ENCODE assay signal across 26 cellular contexts in the genomic region with DNA sequence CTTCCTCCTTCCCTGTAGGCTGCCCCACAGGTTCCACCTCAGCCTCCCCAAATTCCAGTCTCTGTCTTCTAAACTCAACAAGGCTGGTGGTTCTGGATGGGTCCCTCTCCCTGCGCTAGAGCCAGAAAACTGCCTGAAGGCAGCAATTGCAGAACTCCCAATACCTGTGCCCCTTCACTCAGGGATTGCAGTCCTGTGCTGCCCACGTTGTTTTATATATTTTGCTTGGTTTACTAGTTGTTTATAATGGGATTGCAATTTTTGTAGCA. TPM values are rescaled to one million over a fixed set of nuclear protein-coding genes. Genes with fewer than 3 reads are reported as not detected.
DNase-seq lines count a peak whose midpoint lies in the region; ATAC-seq, FAIRE-seq and TF ChIP-seq lines count a peak whose summit lies in the region.
"Had no signal": no experiment of that assay in that cellular context is flagged by ENCODE, and none has a peak within 500 bp of the region (broad histone marks: within the 10 kb centered on the region; RNA-seq: fewer than 3 reads in every experiment).

No MANE protein-coding gene starts in this region.

- no peaks in the 10 kb centered on the region for H3K9me3 ChIP-seq in HEK293 (ENCODE audit: control insufficient read depth, insufficient read depth, low read depth, low read length)
- H3K9me3 ChIP-seq in mammary epithelial cell (replicated peaks; ENCODE audit: insufficient read depth, low read length): no peaks in the 10 kb centered on the region
- H3K9me3 ChIP-seq in keratinocyte (ENCODE audit: control insufficient read depth, low read depth, low read length): no peaks in the 10 kb centered on the region
- H3K9me3 ChIP-seq in suprapubic skin: no peaks in the 10 kb centered on the region
- H3K9me3 ChIP-seq: Peyer's patch, SJSA1 had no signal

- dilution Hi-C loops in mammary epithelial cell (cut with HindIII; ENCODE audit: low sequenced_read_pairs): no loop called here
- dilution Hi-C loops in keratinocyte (cut with MboI; ENCODE audit: extremely low pct_ligation_motif_present, low sequenced_read_pairs): no loop called here

- no peak overlapping the region for H3K9ac ChIP-seq in mammary epithelial cell (ENCODE audit: insufficient read depth, low read length)
- H3K9ac ChIP-seq in keratinocyte (ENCODE audit: control insufficient read depth, extremely low read depth, insufficient read depth, low read length): peak overlapping the region; percentile 14
- H3K9ac ChIP-seq: BLaER1 treated with 17β-estradiol and CSF1 and Interleukin-3, amounts not matched to agents 10 nM and 100 nM; KMS-11 had no signal

- H3K9me1 ChIP-seq in keratinocyte (ENCODE audit: control insufficient read depth, extremely low read depth, insufficient read depth, low read length): no peaks in the 10 kb centered on the region

- no peak for FAIRE-seq in keratinocyte (lab: Jason Lieb, UNC)
- FAIRE-seq in HTR-8/SVneo (lab: Jason Lieb, UNC): no peak
- FAIRE-seq: G401.6, GM18507, H1 had no signal

- H4K20me1 ChIP-seq in mammary epithelial cell (ENCODE audit: insufficient read depth, low read length): no peaks in the 10 kb centered on the region
- no peaks in the 10 kb centered on the region for H4K20me1 ChIP-seq in keratinocyte (ENCODE audit: control insufficient read depth, extremely low read depth, insufficient read depth, low read length)
- H4K20me1 ChIP-seq: BLaER1 treated with 17β-estradiol and CSF1 and Interleukin-3, amounts not matched to agents 10 nM and 100 nM had no signal

- ATAC-seq in HG02588 (IDR thresholded peaks at IDR 0.05; ENCODE audit: unreplicated experiment): no peak
- no peak for ATAC-seq in HG02973 (IDR thresholded peaks at IDR 0.05; ENCODE audit: unreplicated experiment)
- ATAC-seq: Right ventricle myocardium inferior had no signal

- peak overlapping the region; percentile 34; the same call in 1 of the 2 replicates for H3K27ac ChIP-seq in HEK293 (ENCODE audit: extremely low read depth, low read depth, low read length)
- H3K27ac ChIP-seq in mammary epithelial cell (ENCODE audit: insufficient read depth, low read depth, low read length): peak overlapping the region; percentile 47
- H3K27ac ChIP-seq in keratinocyte (ENCODE audit: control insufficient read depth, insufficient read depth, low read length): peak overlapping the region; percentile 74
- peak overlapping the region; percentile 18 for H3K27ac ChIP-seq in suprapubic skin
- H3K27ac ChIP-seq: BLaER1 treated with 17β-estradiol and CSF1 and Interleukin-3, amounts not matched to agents 10 nM and 100 nM; KMS-11; Peyer's patch; SJSA1 had no signal

- TF ChIP-seq CTCF in HEK293 (tag by site-specific recombination; IDR thresholded peaks at IDR 0.05): no peak
- TF ChIP-seq CTCF in mammary epithelial cell (conservative IDR thresholded peaks at IDR 0.05 in 1 of 2, IDR thresholded peaks at IDR 0.05 in 1 of 2; ENCODE audit: extremely low read depth in 1 of 2, insufficient read depth in 1 of 2, low read depth in 1 of 2, low read length in 2 of 2): no peak
- no peak for TF ChIP-seq CTCF in keratinocyte (optimal IDR thresholded peaks at IDR 0.05 in 1 of 3, IDR thresholded peaks at IDR 0.05 in 1 of 3, conservative IDR thresholded peaks at IDR 0.05 in 1 of 3; ENCODE audit: extremely low read depth in 1 of 3, insufficient read depth in 2 of 3, low read length in 3 of 3)
- TF ChIP-seq CTCF in suprapubic skin (IDR thresholded peaks at IDR 0.05): no peak

- TF ChIP-seq POLR2A in suprapubic skin (IDR thresholded peaks at IDR 0.05): no peak

- H3K36me3 ChIP-seq in HEK293 (ENCODE audit: control insufficient read depth in 2 of 2, insufficient read depth in 1 of 2, low read length in 2 of 2) (no peaks in the 10 kb centered on the region), mammary epithelial cell (ENCODE audit: insufficient read depth, low read length) (no peaks in the 10 kb centered on the region), keratinocyte (ENCODE audit: control insufficient read depth in 2 of 2, extremely low read depth in 1 of 2, insufficient read depth in 2 of 2, low read length in 2 of 2) (no peaks in the 10 kb centered on the region), suprapubic skin (no peaks in the 10 kb centered on the region)
- H3K36me3 ChIP-seq: BLaER1 treated with 17β-estradiol and CSF1 and Interleukin-3, amounts not matched to agents 10 nM and 100 nM; Peyer's patch; SJSA1 had no signal

- H3K27me3 ChIP-seq in mammary epithelial cell (ENCODE audit: insufficient read depth, low read length) (no peaks in the 10 kb centered on the region), keratinocyte (ENCODE audit: control insufficient read depth, extremely low read depth, insufficient read depth, low read length) (no peaks in the 10 kb centered on the region), suprapubic skin (no peaks in the 10 kb centered on the region)
- H3K27me3 ChIP-seq: BLaER1 treated with 17β-estradiol and CSF1 and Interleukin-3, amounts not matched to agents 10 nM and 100 nM; Peyer's patch had no signal

- TF ChIP-seq EP300 in suprapubic skin (IDR thresholded peaks at IDR 0.05): no peak

- peak overlapping the region; percentile 62 for H2AFZ ChIP-seq in mammary epithelial cell (ENCODE audit: low read depth, low read length)
- H2AFZ ChIP-seq in keratinocyte (ENCODE audit: control insufficient read depth, low read length): peak overlapping the region; percentile 52

- DNase-seq in mammary epithelial cell: no peak
- DNase-seq in keratinocyte (ENCODE audit: low read depth, low spot score): no peak
- DNase-seq in suprapubic skin (ENCODE audit: low spot score in 2 of 2): no peak
- no peak for DNase-seq in DMS153 treated with DMSO at 0.1 percent for 48 hours (lab: John Stamatoyannopoulos, UW; ENCODE audit: unreplicated experiment)
- DNase-seq in HTR-8/SVneo (ENCODE audit: insufficient read length, low spot score): no peak
- DNase-seq: ACHN; CD4-positive, alpha-beta memory T cell; IMR-90; NCI-H1105; NCI-H146; NCI-H2029; NCI-H345; NCI-H524; NCI-H774; NK-92 treated with Interleukin-12 subunit alpha and Interleukin-12 subunit beta, amount 100 ng/mL, for 24 hours; Peyer's patch had no signal

- intact Hi-C loops in mammary epithelial cell (cut with micrococcal nuclease): no loop called here

- H3K4me3 ChIP-seq in HEK293 (ENCODE audit: low read depth, low read length): no peak overlapping the region
- no peak overlapping the region for H3K4me3 ChIP-seq in mammary epithelial cell (replicated peaks in 1 of 3; ENCODE audit: insufficient read depth in 1 of 3, low read depth in 2 of 3, low read length in 3 of 3)
- H3K4me3 ChIP-seq in keratinocyte (ENCODE audit: control insufficient read depth in 2 of 3, extremely low read depth in 1 of 3, insufficient read depth in 2 of 3, low read depth in 1 of 3, low read length in 3 of 3): no peak overlapping the region
- H3K4me3 ChIP-seq in suprapubic skin: no peak overlapping the region
- H3K4me3 ChIP-seq: BLaER1 treated with 17β-estradiol and CSF1 and Interleukin-3, amounts not matched to agents 10 nM and 100 nM; Peyer's patch; SJSA1 had no signal

- in situ Hi-C loops in mammary epithelial cell (cut with MboI; ENCODE audit: low sequenced_read_pairs in 2 of 2): no loop called here

- whole genome bisulfite sequencing in mammary epithelial cell (ENCODE audit: low coverage, missing lambda C conversion rate): 66% methylated on average over 2 of the region's 2 CpGs
- WGBS in suprapubic skin: 52% methylated on average over 2 of the region's 2 CpGs

- H3K4me2 ChIP-seq in mammary epithelial cell (ENCODE audit: insufficient read depth, low read depth, low read length) (peak overlapping the region; percentile 60), keratinocyte (ENCODE audit: control insufficient read depth, extremely low read depth, insufficient read depth, low read depth, low read length) (peak overlapping the region; percentile 58)
- H3K4me2 ChIP-seq: KMS-11 had no signal

- POLR2A ChIA-PET in HEK293 (lab: Yijun Ruan, JAX): no interaction called here

- CTCF ChIA-PET in HEK293 (lab: Yijun Ruan, JAX) (interaction anchor here (5.3 kb wide), 1 partner anchor 13 kb away, joined by 60 read pairs; a partner anchor contains a TSS), mammary epithelial cell (lab: Charles Lee; ENCODE audit: low non-redundant PET) (no interaction called here)

- H3K4me1 ChIP-seq in HEK293 (ENCODE audit: control insufficient read depth, insufficient read depth, low read length) (no peaks in the 10 kb centered on the region), mammary epithelial cell (ENCODE audit: insufficient read depth, low read length) (peaks cover 26% of the 10 kb centered on the region), keratinocyte (ENCODE audit: control insufficient read depth, extremely low read depth, insufficient read depth, low read length) (peaks cover 30% of the 10 kb centered on the region), suprapubic skin (peaks cover 11% of the 10 kb centered on the region)
- H3K4me1 ChIP-seq: Peyer's patch, SJSA1 had no signal

- no TSS peak for BruUV-seq in mammary epithelial cell (replicated peaks; lab: Mats Ljungman, UMichigan)

- H3K79me2 ChIP-seq in mammary epithelial cell (ENCODE audit: insufficient read depth, low read length) (no peaks in the 10 kb centered on the region), keratinocyte (ENCODE audit: control insufficient read depth, insufficient read depth, low read length) (no peaks in the 10 kb centered on the region)

RNA-seq across cellular contexts. Expression of a gene that starts 14.8 kb away (rescaled TPM):
- total RNA-seq in mammary epithelial cell (100 to 1,000 TPM; 118 to 143 TPM), suprapubic skin (100 to 1,000 TPM; 132 to 171 (median 147) TPM)
- polyA plus RNA-seq in mammary epithelial cell (206 TPM), keratinocyte (137 to 282 TPM (median 223 TPM) in 3 replicates)
- polyA minus RNA-seq in mammary epithelial cell (246 TPM), keratinocyte (98.3 to 190 TPM (median 181 TPM) in 3 replicates)
- 212 TPM for polyA plus RNA-seq in keratinocyte (2011; ENCODE audit: low read depth)
- 117 and 166 TPM in 2 replicates for polyA plus RNA-seq in keratinocyte (2011; cell fraction: cytosol; rRNA removed)
- polyA plus RNA-seq in keratinocyte (2011; cell fraction: nucleus; rRNA removed): 442 and 516 TPM in 2 replicates
- 86.1 and 170 TPM in 2 replicates for polyA plus RNA-seq in keratinocyte (2012; ENCODE audit: low replicate concordance)
- polyA minus RNA-seq in keratinocyte (2011; cell fraction: cytosol; rRNA and poly(A)+ RNA removed): 73.1 TPM
- polyA minus RNA-seq in keratinocyte (2011; cell fraction: nucleus; rRNA and poly(A)+ RNA removed): 140 and 258 TPM in 2 replicates

RNA-seq across cellular contexts. Expression of a gene that starts 36.2 kb away (rescaled TPM):
- total RNA-seq in mammary epithelial cell (100 to 1,000 TPM in 1 of 2 donors, 10 to 100 TPM in 1; 50.5 to 110 TPM), suprapubic skin (100 to 1,000 TPM in 1 of 4 donors, 10 to 100 TPM in 3; 64.2 to 100 (median 74.2) TPM)
- polyA plus RNA-seq in mammary epithelial cell (128 TPM), keratinocyte (48.9 to 135 TPM (median 62.9 TPM) in 3 replicates)
- polyA minus RNA-seq in mammary epithelial cell (224 TPM), keratinocyte (74.5 to 299 TPM (median 92.7 TPM) in 3 replicates)
- polyA plus RNA-seq in keratinocyte (2011; ENCODE audit: low read depth): 77.5 TPM
- polyA plus RNA-seq in keratinocyte (2011; cell fraction: cytosol; rRNA removed): 53.7 and 79.5 TPM in 2 replicates
- 168 and 214 TPM in 2 replicates for polyA plus RNA-seq in keratinocyte (2011; cell fraction: nucleus; rRNA removed)
- 49.3 and 162 TPM in 2 replicates for polyA plus RNA-seq in keratinocyte (2012; ENCODE audit: low replicate concordance)
- 124 TPM for polyA minus RNA-seq in keratinocyte (2011; cell fraction: cytosol; rRNA and poly(A)+ RNA removed)
- 144 and 149 TPM in 2 replicates for polyA minus RNA-seq in keratinocyte (2011; cell fraction: nucleus; rRNA and poly(A)+ RNA removed)
- polyA plus RNA-seq: CD4-positive, alpha-beta memory T cell had no signal

Comparison
In these comparisons a context has a peak if more than half of its experiments do, and no peak if none do; other contexts are left out.
1. H3K27ac ChIP-seq: peak in every context shown above with its lines; median percentile 74 in keratinocyte; 47 in mammary epithelial cell; 34 in HEK293; 18 in suprapubic skin.